Comparison of ENCODE assay signal across 12 cellular contexts in the genomic region with DNA sequence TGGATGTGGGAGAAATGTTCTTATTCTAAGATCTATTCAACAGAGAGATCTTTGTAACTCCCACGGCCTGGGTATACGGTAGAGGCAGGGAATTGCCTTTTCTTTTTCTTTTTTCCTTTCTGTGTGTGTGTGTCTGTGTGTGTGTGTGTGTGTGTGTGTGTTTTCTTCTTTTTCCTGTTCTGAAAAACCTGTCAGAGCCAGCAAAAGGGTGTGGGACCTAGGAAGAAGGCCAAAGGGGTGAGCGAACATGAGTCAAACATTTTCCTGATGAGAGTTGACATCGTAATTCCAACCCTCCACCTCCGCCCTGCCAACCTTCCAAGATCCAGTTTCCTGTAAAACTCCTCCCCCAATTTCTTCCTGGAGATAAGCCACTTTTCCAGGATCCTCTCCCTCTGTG. TPM values are rescaled to one million over a fixed set of nuclear protein-coding genes. Genes with fewer than 3 reads are reported as not detected.
DNase-seq lines count a peak whose midpoint lies in the region; ATAC-seq and TF ChIP-seq lines count a peak whose summit lies in the region.
"Had no signal": no experiment of that assay in that cellular context is flagged by ENCODE, and none has a peak within 500 bp of the region (broad histone marks: within the 10 kb centered on the region; RNA-seq: fewer than 3 reads in every experiment).

No MANE protein-coding gene starts in this region.

- TF ChIP-seq CTCF in adrenal gland (IDR thresholded peaks at IDR 0.05) (no peak), heart left ventricle (IDR thresholded peaks at IDR 0.05) (no peak), retinal pigment epithelial cell (conservative IDR thresholded peaks at IDR 0.05; ENCODE audit: low read depth, low read length) (no peak)

- no peaks in the 10 kb centered on the region for H3K9me3 ChIP-seq in adrenal gland (replicated peaks in 1 of 3)
- H3K9me3 ChIP-seq in heart left ventricle, result peaks cover 0 to 10% (median 0%) of the 10 kb centered on the region in 12 donors

- WGBS in adrenal gland, 4 donors, result 60 to 64% (median 62%) methylated on average over 5 of the region's 5 CpGs
- 39 to 56% (median 44%) methylated on average over 5 of the region's 5 CpGs for WGBS in heart left ventricle, 4 donors

- no peak for TF ChIP-seq POLR2A in adrenal gland (IDR thresholded peaks at IDR 0.05)
- TF ChIP-seq POLR2A in heart left ventricle (IDR thresholded peaks at IDR 0.05), result no peak

- H3K4me3 ChIP-seq in adrenal gland (no peak overlapping the region), heart left ventricle (no peak overlapping the region), retinal pigment epithelial cell (ENCODE audit: low read length) (no peak overlapping the region)

- no peaks in the 10 kb centered on the region for H3K36me3 ChIP-seq in adrenal gland (replicated peaks in 1 of 2)
- H3K36me3 ChIP-seq in heart left ventricle, result no peaks in the 10 kb centered on the region

- DNase-seq in EH (ENCODE audit: low read depth) (peak; percentile 74), adrenal gland (peak in 5 of 7 donors; percentile 15 to 60 (median 23)), heart left ventricle (peak in 4 of 5 donors; percentile 37 to 73 (median 56)), retinal pigment epithelial cell (ENCODE audit: low read depth) (peak; percentile 75), NCI-H510A (lab: John Stamatoyannopoulos, UW) (no peak), T-helper 1 cell (no peak)
- DNase-seq in stimulated activated CD4-positive, alpha-beta T cell treated with anti-CD3 and anti-CD28 coated beads, Interleukin-2, amount 100 ng/mL, for 48 hours, result no peak
- DNase-seq: NCI-H345 had no signal

- H3K4me1 ChIP-seq in adrenal gland (replicated peaks in 1 of 2) (peaks cover 5 to 20% of the 10 kb centered on the region in 2 donors), heart left ventricle (peaks cover 0 to 39% (median 28%) of the 10 kb centered on the region in 12 donors)

- H3K27me3 ChIP-seq in adrenal gland (no peaks in the 10 kb centered on the region), heart left ventricle (no peaks in the 10 kb centered on the region)

- H3K27ac ChIP-seq in adrenal gland (peak overlapping the region in 2 of 5 donors; percentile 35 to 59), heart left ventricle (peak overlapping the region; percentile 43 to 97 (median 94))

- intact Hi-C loops in adrenal gland (cut with DNase I) (no loop called here), heart left ventricle (cut with DNase I) (loop anchor here in 5 of 10 donors (5.0 to 10.0 kb wide), 4 partner anchors 148 to 362 kb away; partner anchors contain the start of gene PDGFRA (in 1 of the 5))

- ATAC-seq in heart left ventricle (peak; percentile 24 to 53 (median 29)), HG03039 (IDR thresholded peaks at IDR 0.05; ENCODE audit: unreplicated experiment) (no peak)
- ATAC-seq: activated CD4-positive, CD25-positive, alpha-beta regulatory T cell treated with anti-CD3 and anti-CD28 coated beads, Interleukin-2, amount 50 U/mL, for 24 hours had no signal

RNA-seq across cellular contexts. Expression of gene CHIC2, which starts 2.8 kb away (rescaled TPM):
- 10 to 100 TPM; 19.7 to 68.0 (median 26.9) TPM for total RNA-seq in adrenal gland
- 10 to 100 TPM in 2 of 3 donors, 1 to 10 TPM in 1; 9.7 to 18.6 (median 14.6) TPM for polyA plus RNA-seq in adrenal gland
- 10 to 100 TPM in 6 of 9 donors, 1 to 10 TPM in 3; 5.5 to 17.3 (median 11.2) TPM for total RNA-seq in heart left ventricle
- polyA plus RNA-seq in heart left ventricle, result 10 to 100 TPM in 1 of 2 donors, 1 to 10 TPM in 1; 5.9 to 17.8 TPM

RNA-seq across cellular contexts. Expression of gene GSX2, which starts 32.8 kb away (rescaled TPM):
- total RNA-seq in adrenal gland (not detected), heart left ventricle (not detected)
- polyA plus RNA-seq in adrenal gland (not detected), heart left ventricle (under 1 TPM in 1 of 2 donors, not detected in 1; 0.04 TPM)
- total RNA-seq: aorta, liver had no signal
- polyA plus RNA-seq: aorta, liver had no signal

Comparison
In these comparisons a context has a peak if more than half of its experiments do, and no peak if none do; other contexts are left out.
1. DNase-seq: peak in EH (single experiment), adrenal gland (5 of 7), heart left ventricle (4 of 5) and retinal pigment epithelial cell (single experiment); none in NCI-H510A (single experiment), T-helper 1 cell (0 of 5) and stimulated activated CD4-positive, alpha-beta T cell treated with anti-CD3 and anti-CD28 coated beads, Interleukin-2, amount 100 ng/mL, for 48 hours (0 of 2).